11 cellular contexts compared by ENCODE assay signal in genomic region chr9:137762414-137763061, GRCh38.
DNase-seq lines count a peak whose midpoint lies in the region; ATAC-seq and TF ChIP-seq lines count a peak whose summit lies in the region.
"Had no signal": no experiment of that assay in that cellular context is flagged by ENCODE, and none has a peak within 500 bp of the region (broad histone marks: within the 10 kb centered on the region; RNA-seq: fewer than 3 reads in every experiment).

No MANE protein-coding gene starts in this region.

- BruUV-seq in A673 (replicated peaks; lab: Mats Ljungman, UMichigan) = no TSS peak

- no peaks in the 10 kb centered on the region for H3K4me1 ChIP-seq in right cardiac atrium (ENCODE audit: control insufficient read depth, insufficient read depth, low read length)
- peaks cover 7% of the 10 kb centered on the region for H3K4me1 ChIP-seq in upper lobe of right lung
- no peaks in the 10 kb centered on the region for H3K4me1 ChIP-seq in A673 (ENCODE audit: insufficient read depth, low read length, poor library complexity, severe bottlenecking)
- H3K4me1 ChIP-seq: ascending aorta had no signal

- DNase-seq in left ventricle myocardium superior (peak; percentile 47), right cardiac atrium (no peak), upper lobe of right lung (no peak), NCI-H146 treated with DMSO at 0.1 percent for 48 hours (lab: John Stamatoyannopoulos, UW; ENCODE audit: unreplicated experiment) (no peak), A673 (ENCODE audit: low spot score) (no peak), NCI-H2227 (lab: John Stamatoyannopoulos, UW; ENCODE audit: unreplicated experiment) (no peak)
- no peak for DNase-seq in activated naive CD4-positive, alpha-beta T cell treated with anti-CD3 and anti-CD28 coated beads, Interleukin-2, amount 50 U/mL, for 72 hours (ENCODE audit: low spot score in 2 of 2)
- DNase-seq: DMS 273 treated with DMSO at 0.1 percent for 48 hours, SJCRH30 had no signal

- POLR2A ChIA-PET in A673 (lab: Charles Lee; ENCODE audit: low non-redundant PET) = no interaction called here

- no peak overlapping the region for H3K4me3 ChIP-seq in right cardiac atrium (ENCODE audit: low read length)
- no peak overlapping the region for H3K4me3 ChIP-seq in upper lobe of right lung
- no peak overlapping the region for H3K4me3 ChIP-seq in A673 (ENCODE audit: low read depth, low read length, poor library complexity, severe bottlenecking)
- H3K4me3 ChIP-seq: ascending aorta, SJCRH30 had no signal

- CTCF ChIA-PET in A673 (lab: Charles Lee) = no interaction called here

- no peak overlapping the region for H3K27ac ChIP-seq in right cardiac atrium (ENCODE audit: low read length)
- peak overlapping the region; percentile 36 for H3K27ac ChIP-seq in upper lobe of right lung
- no peak overlapping the region for H3K27ac ChIP-seq in A673 (ENCODE audit: low read depth, low read length, poor library complexity, severe bottlenecking)
- H3K27ac ChIP-seq: ascending aorta, SJCRH30 had no signal

- H3K27ac Mint-ChIP-seq in activated naive CD4-positive, alpha-beta T cell treated with anti-CD3 and anti-CD28 coated beads, Interleukin-2, amount 50 U/mL, for 72 hours = peak overlapping the region; percentile 92 to 97

- WGBS in right cardiac atrium = 82% methylated on average over 21 of the region's 21 CpGs

- H3K9me3 ChIP-seq in right cardiac atrium (ENCODE audit: control insufficient read depth, low read length) = no peaks in the 10 kb centered on the region
- H3K9me3 ChIP-seq in upper lobe of right lung = no peaks in the 10 kb centered on the region
- no peaks in the 10 kb centered on the region for H3K9me3 ChIP-seq in A673 (ENCODE audit: low read depth, low read length, poor library complexity, severe bottlenecking)
- H3K9me3 ChIP-seq: ascending aorta, SJCRH30 had no signal

- H3K36me3 ChIP-seq in upper lobe of right lung (peaks cover 62% of the 10 kb centered on the region), A673 (ENCODE audit: insufficient read depth, low read length, poor library complexity, severe bottlenecking) (peaks cover 22% of the 10 kb centered on the region)

- no peaks in the 10 kb centered on the region for H3K9me3 Mint-ChIP-seq in activated naive CD4-positive, alpha-beta T cell treated with anti-CD3 and anti-CD28 coated beads, Interleukin-2, amount 50 U/mL, for 72 hours

- ATAC-seq in left ventricle myocardium superior (peak; percentile 67), right cardiac atrium (no peak), HG02759 (IDR thresholded peaks at IDR 0.05; ENCODE audit: unreplicated experiment) (peak; percentile 70), upper lobe of right lung (peak; percentile 33)
- no peak for ATAC-seq in activated naive CD4-positive, alpha-beta T cell treated with anti-CD3 and anti-CD28 coated beads, Interleukin-2, amount 50 U/mL, for 72 hours

- TF ChIP-seq CTCF in upper lobe of right lung (IDR thresholded peaks at IDR 0.05) (no peak), A673 (conservative IDR thresholded peaks at IDR 0.05; ENCODE audit: low read depth, low read length) (no peak)

- H3K36me3 Mint-ChIP-seq in activated naive CD4-positive, alpha-beta T cell treated with anti-CD3 and anti-CD28 coated beads, Interleukin-2, amount 50 U/mL, for 72 hours = peaks cover 39 to 53% of the 10 kb centered on the region in 2 donors

- no peaks in the 10 kb centered on the region for H3K27me3 ChIP-seq in right cardiac atrium (ENCODE audit: control insufficient read depth, insufficient read depth)
- no peaks in the 10 kb centered on the region for H3K27me3 ChIP-seq in upper lobe of right lung
- H3K27me3 ChIP-seq in A673 (replicated peaks; ENCODE audit: insufficient read depth, low read depth, low read length, poor library complexity) = no peaks in the 10 kb centered on the region
- H3K27me3 ChIP-seq: ascending aorta, SJCRH30 had no signal

- intact Hi-C loops in left ventricle myocardium superior (cut with micrococcal nuclease) = no loop called here
- intact Hi-C loops in right cardiac atrium (cut with DNase I) = no loop called here
- intact Hi-C loops in upper lobe of right lung (cut with DNase I) = no loop called here
- intact Hi-C loops in A673 (cut with micrococcal nuclease; ENCODE audit: unreplicated experiment) = no loop called here

Comparison
In these comparisons a context has a peak if more than half of its experiments do, and no peak if none do; other contexts are left out.
1. ATAC-seq: peak in left ventricle myocardium superior (single experiment), HG02759 (single experiment) and upper lobe of right lung (single experiment); none in right cardiac atrium (0 of 2) and activated naive CD4-positive, alpha-beta T cell treated with anti-CD3 and anti-CD28 coated beads, Interleukin-2, amount 50 U/mL, for 72 hours (0 of 2).